8 cellular contexts compared by ENCODE assay signal in genomic region chr22:39319284-39320170, GRCh38. TPM values are rescaled to one million over a fixed set of nuclear protein-coding genes. Genes with fewer than 3 reads are reported as not detected.
DNase-seq lines count a peak whose midpoint lies in the region; ATAC-seq and TF ChIP-seq lines count a peak whose summit lies in the region.

Gene RPL3, minus strand, starts transcription at chr22:39319623. Its CDS starts 26 bp downstream, at chr22:39319597.

- H3K9ac ChIP-seq in adipocyte (ENCODE audit: low read length) (peak within 1 kb of the TSS; percentile 99), trophoblast cell (ENCODE audit: low read length) (peak within 1 kb of the TSS; percentile 98)

- peak within 1 kb of the TSS; percentile 97 for H3K4ac ChIP-seq in trophoblast cell (ENCODE audit: low read depth, low read length)

- H3K4me2 ChIP-seq in trophoblast cell (ENCODE audit: low read length) = peak within 1 kb of the TSS; percentile 90

- H2BK12ac ChIP-seq in trophoblast cell (ENCODE audit: low read length) = no peak within 1 kb of the TSS

- peak within 1 kb of the TSS; percentile 93 for H3K18ac ChIP-seq in trophoblast cell (ENCODE audit: low read length)

- H2BK120ac ChIP-seq in trophoblast cell (ENCODE audit: insufficient read depth, low read length, poor library complexity) = peak within 1 kb of the TSS; percentile 89

- peak; percentile 98 for DNase-seq in GM12864 (ENCODE audit: low read depth)
- DNase-seq in NCI-H1417 treated with DMSO at 0.1 percent for 48 hours (lab: John Stamatoyannopoulos, UW) = peak; percentile 92
- DNase-seq in T follicular helper cell (ENCODE audit: low read depth) = peak; percentile 91
- DNase-seq in adipocyte (ENCODE audit: low read depth) = peak; percentile 97
- peak; percentile 98 to 99 for DNase-seq in cardiac muscle cell (ENCODE audit: low read depth in 1 of 2, low spot score in 1 of 2)
- DNase-seq in trophoblast cell = peak; percentile 95 to 98
- DNase-seq in transverse colon = peak; percentile 96

- H3K23ac ChIP-seq in trophoblast cell (ENCODE audit: low read length) = no peak within 1 kb of the TSS

- TF ChIP-seq CTCF in GM12864 (IDR thresholded peaks at IDR 0.05; ENCODE audit: low read depth, low read length, missing control alignments) (no peak), cardiac muscle cell (IDR thresholded peaks at IDR 0.05; ENCODE audit: low read depth, low read length) (no peak), transverse colon (IDR thresholded peaks at IDR 0.05) (peak in 4 of 5 experiments; percentile 6 to 52 (median 16))

- TF ChIP-seq POLR2A in transverse colon (IDR thresholded peaks at IDR 0.05) = peak; percentile 98

- ATAC-seq in HG02759 (IDR thresholded peaks at IDR 0.05; ENCODE audit: unreplicated experiment) = peak; percentile 85

- intact Hi-C loops in transverse colon (cut with DNase I; ENCODE audit: low total_unique reads) = no loop called here

- peak within 1 kb of the TSS; percentile 77 for H2AFZ ChIP-seq in trophoblast cell (ENCODE audit: insufficient read depth, low read length, poor library complexity)

- peaks cover 37% of the 10 kb centered on the region for H3K36me3 ChIP-seq in adipocyte (ENCODE audit: control insufficient read depth, insufficient read depth, low read length, severe bottlenecking)
- H3K36me3 ChIP-seq in cardiac muscle cell = peaks cover 35% of the 10 kb centered on the region
- peaks cover 29 to 36% of the 10 kb centered on the region in 2 experiments for H3K36me3 ChIP-seq in trophoblast cell (ENCODE audit: control insufficient read depth in 1 of 2, insufficient read depth in 2 of 2, low read length in 2 of 2)
- H3K36me3 ChIP-seq in transverse colon = peaks cover 0 to 30% (median 14%) of the 10 kb centered on the region in 4 donors

- in situ Hi-C loops in transverse colon (cut with MboI; ENCODE audit: low pct_ligation_motif_present in 1 of 4, low pct_unique_long_range_greater_than_20kb in 1 of 4, low sequenced_read_pairs in 3 of 4) = loop anchor here in 2 of 4 donors (10.0 to 25.0 kb wide), 2 partner anchors 145 to 307 kb away; partner anchors contain the start of genes APOBEC3C (in 2 of the 2) and APOBEC3D (in 2 of the 2)

- peak within 1 kb of the TSS; percentile 96 for H4K8ac ChIP-seq in trophoblast cell (ENCODE audit: low read depth, low read length)

- peaks cover 35% of the 10 kb centered on the region for H3K4me1 ChIP-seq in adipocyte (ENCODE audit: control insufficient read depth, insufficient read depth, low read length)
- peaks cover 15% of the 10 kb centered on the region for H3K4me1 ChIP-seq in cardiac muscle cell (ENCODE audit: low read depth)
- peaks cover 11 to 12% of the 10 kb centered on the region in 2 experiments for H3K4me1 ChIP-seq in trophoblast cell (ENCODE audit: control insufficient read depth in 1 of 2, insufficient read depth in 2 of 2, low read length in 2 of 2)
- H3K4me1 ChIP-seq in transverse colon = peaks cover 33 to 42% (median 37%) of the 10 kb centered on the region in 4 donors

- H3K4me3 ChIP-seq in GM12864 (ENCODE audit: low read depth, low read length) (peak within 1 kb of the TSS; percentile 76), adipocyte (ENCODE audit: low read length) (peak within 1 kb of the TSS; percentile 96), cardiac muscle cell (peak within 1 kb of the TSS; percentile 80), trophoblast cell (ENCODE audit: low read depth, low read length) (peak within 1 kb of the TSS; percentile 82), transverse colon (peak within 1 kb of the TSS; percentile 60 to 82 (median 74))

- peak within 1 kb of the TSS; percentile 92 for H3K14ac ChIP-seq in trophoblast cell (ENCODE audit: low read length)

- peak; percentile 18 for TF ChIP-seq EP300 in transverse colon (IDR thresholded peaks at IDR 0.05; ENCODE audit: low read depth)

- H3K79me1 ChIP-seq in trophoblast cell (ENCODE audit: low read length) = peaks cover 12% of the 10 kb centered on the region

- peak within 1 kb of the TSS; percentile 91 for H2AK5ac ChIP-seq in trophoblast cell (ENCODE audit: low read length)

- H3K27me3 ChIP-seq in adipocyte (replicated peaks; ENCODE audit: control insufficient read depth, insufficient read depth, low read length) = no peaks in the 10 kb centered on the region
- no peaks in the 10 kb centered on the region for H3K27me3 ChIP-seq in cardiac muscle cell
- H3K27me3 ChIP-seq in trophoblast cell (ENCODE audit: insufficient read depth, low read length) = no peaks in the 10 kb centered on the region
- H3K27me3 ChIP-seq in transverse colon = no peaks in the 10 kb centered on the region

- H3K9me3 ChIP-seq in adipocyte (ENCODE audit: control insufficient read depth, low read length) = no peaks in the 10 kb centered on the region
- H3K9me3 ChIP-seq in cardiac muscle cell (ENCODE audit: low read depth) = no peaks in the 10 kb centered on the region
- H3K9me3 ChIP-seq in trophoblast cell (ENCODE audit: insufficient read depth, low read depth, low read length) = no peaks in the 10 kb centered on the region
- H3K9me3 ChIP-seq in transverse colon = no peaks in the 10 kb centered on the region

- no CpG with 5 or more reads among the region's 73 CpGs for WGBS in trophoblast cell (ENCODE audit: extremely low coverage, insufficient coverage, insufficient read length)
- WGBS in transverse colon (ENCODE audit: low coverage in 1 of 2), 2 donors = 0% methylated on average over 70 of the region's 73 CpGs; no CpG with 5 or more reads in 1 of the 2 donors

- peak within 1 kb of the TSS; percentile 86 for H2BK5ac ChIP-seq in trophoblast cell (ENCODE audit: low read depth, low read length, poor library complexity)

- H3K79me2 ChIP-seq in trophoblast cell (ENCODE audit: control insufficient read depth, insufficient read depth, low read length, poor library complexity) = peaks cover 19% of the 10 kb centered on the region

- peak within 1 kb of the TSS; percentile 96 for H3K27ac ChIP-seq in cardiac muscle cell
- peak within 1 kb of the TSS; percentile 93 for H3K27ac ChIP-seq in trophoblast cell (ENCODE audit: low read depth, low read length)
- H3K27ac ChIP-seq in transverse colon = peak within 1 kb of the TSS; percentile 96 to 99 (median 98)

- peak within 1 kb of the TSS; percentile 96 for H4K12ac ChIP-seq in trophoblast cell (ENCODE audit: low read depth, low read length)

- peak within 1 kb of the TSS; percentile 96 for H4K91ac ChIP-seq in trophoblast cell (ENCODE audit: low read depth, low read length)

RNA-seq across cellular contexts. Expression of gene RPL3, which starts in this region (rescaled TPM):
- 2,304 and 2,959 TPM in 2 replicates for total RNA-seq in cardiac muscle cell
- polyA plus RNA-seq in cardiac muscle cell = 1,107 and 1,423 TPM in 2 replicates
- 1,456 and 1,519 TPM in 2 replicates for polyA plus RNA-seq in trophoblast cell (2013)
- 1,000 to 10,000 TPM in 3 of 4 donors, 100 to 1,000 TPM in 1; 909 to 2,069 (median 1,420) TPM for total RNA-seq in transverse colon

Comparison
In these comparisons a context has a peak if more than half of its experiments do, and no peak if none do; other contexts are left out.
1. Peak in every context shown above with its lines: DNase-seq, ATAC-seq, H3K4me3 ChIP-seq and H3K27ac ChIP-seq.
2. CTCF ChIP-seq: peak in transverse colon (4 of 5); none in GM12864 (single experiment) and cardiac muscle cell (single experiment).